Comparison of ENCODE assay signal across 24 cellular contexts in genomic region chr1:59428828-59429227, GRCh38.
A peak's percentile ranks its signal among the peaks of the same experiment; 100 is the strongest.
DNase-seq lines count a peak whose midpoint lies in the region; ATAC-seq and TF ChIP-seq lines count a peak whose summit lies in the region.
"Had no signal": no experiment of that assay in that cellular context is flagged by ENCODE, and none has a peak within 500 bp of the region (broad histone marks: within the 10 kb centered on the region; RNA-seq: fewer than 3 reads in every experiment).

No MANE protein-coding gene starts in this region.

- no peaks in the 10 kb centered on the region for H3K27me3 ChIP-seq in SJCRH30
- no peaks in the 10 kb centered on the region for H3K27me3 ChIP-seq in hepatocyte
- H3K27me3 ChIP-seq in transverse colon, result no peaks in the 10 kb centered on the region
- H3K27me3 ChIP-seq in osteoblast (ENCODE audit: insufficient read depth, low read length), result no peaks in the 10 kb centered on the region
- H3K27me3 ChIP-seq: BLaER1 had no signal

- ATAC-seq in HG03354 (IDR thresholded peaks at IDR 0.05; ENCODE audit: poor library complexity, severe bottlenecking, unreplicated experiment), result no peak
- ATAC-seq: Panc1, SK-N-SH treated with all-trans-retinoic acid at 6 μM for 48 hours had no signal

- H4K20me1 ChIP-seq in hepatocyte (ENCODE audit: insufficient read depth, poor library complexity, severe bottlenecking), result no peaks in the 10 kb centered on the region
- H4K20me1 ChIP-seq in osteoblast (ENCODE audit: insufficient read depth, low read length), result no peaks in the 10 kb centered on the region
- H4K20me1 ChIP-seq: BLaER1 had no signal

- no peaks in the 10 kb centered on the region for H3K9me3 ChIP-seq in SJCRH30 (replicated peaks)
- no peaks in the 10 kb centered on the region for H3K9me3 ChIP-seq in hepatocyte (ENCODE audit: low read depth)
- H3K9me3 ChIP-seq in transverse colon, result no peaks in the 10 kb centered on the region
- no peaks in the 10 kb centered on the region for H3K9me3 ChIP-seq in osteoblast (ENCODE audit: low read depth, low read length)
- H3K9me3 ChIP-seq: BLaER1, Caco-2 had no signal

- no peaks in the 10 kb centered on the region for H3K36me3 ChIP-seq in SJCRH30
- no peaks in the 10 kb centered on the region for H3K36me3 ChIP-seq in hepatocyte (replicated peaks; ENCODE audit: insufficient read depth, low read depth)
- H3K36me3 ChIP-seq in transverse colon, result no peaks in the 10 kb centered on the region
- no peaks in the 10 kb centered on the region for H3K36me3 ChIP-seq in osteoblast (ENCODE audit: insufficient read depth, low read length)
- H3K36me3 ChIP-seq: BLaER1 had no signal

- no peaks in the 10 kb centered on the region for H3K9me3 Mint-ChIP-seq in neural crest cell
- H3K9me3 Mint-ChIP-seq: CD4-positive, alpha-beta memory T cell had no signal

- no peak overlapping the region for H3K4me3 Mint-ChIP-seq in neural crest cell
- H3K4me3 Mint-ChIP-seq: CD4-positive, alpha-beta memory T cell had no signal

- no peak for TF ChIP-seq EP300 in transverse colon (IDR thresholded peaks at IDR 0.05; ENCODE audit: low read depth)

- intact Hi-C loops in transverse colon (cut with DNase I; ENCODE audit: low total_unique reads), result no loop called here

- no peak overlapping the region for H2AFZ ChIP-seq in hepatocyte
- no peak overlapping the region for H2AFZ ChIP-seq in osteoblast (ENCODE audit: low read length)

- H3K9me2 ChIP-seq in hepatocyte (replicated peaks; ENCODE audit: insufficient read depth), result no peaks in the 10 kb centered on the region

- H3K79me2 ChIP-seq in hepatocyte (no peaks in the 10 kb centered on the region), osteoblast (ENCODE audit: insufficient read depth, low read length) (no peaks in the 10 kb centered on the region)

- peak overlapping the region; percentile 57 for H3K27ac Mint-ChIP-seq in neural crest cell (ENCODE audit: unreplicated experiment)
- H3K27ac Mint-ChIP-seq: CD4-positive, alpha-beta memory T cell had no signal

- H3K36me3 Mint-ChIP-seq in neural crest cell (ENCODE audit: low read depth), result no peaks in the 10 kb centered on the region
- H3K36me3 Mint-ChIP-seq: CD4-positive, alpha-beta memory T cell had no signal

- no peaks in the 10 kb centered on the region for H3K27me3 Mint-ChIP-seq in neural crest cell (ENCODE audit: low read depth)
- H3K27me3 Mint-ChIP-seq: CD4-positive, alpha-beta memory T cell had no signal

- no peak for TF ChIP-seq CTCF in hepatocyte (IDR thresholded peaks at IDR 0.05; ENCODE audit: poor library complexity)
- no peak for TF ChIP-seq CTCF in neural crest cell (conservative IDR thresholded peaks at IDR 0.05)
- no peak for TF ChIP-seq CTCF in transverse colon (IDR thresholded peaks at IDR 0.05)
- TF ChIP-seq CTCF in osteoblast (IDR thresholded peaks at IDR 0.05; ENCODE audit: extremely low read depth, low read depth, low read length), result no peak

- no peak overlapping the region for H3K4me2 ChIP-seq in hepatocyte
- no peak overlapping the region for H3K4me2 ChIP-seq in osteoblast (ENCODE audit: insufficient read depth, low read length)
- H3K4me2 ChIP-seq: BLaER1 had no signal

- DNase-seq in SJCRH30 (no peak), hepatocyte (ENCODE audit: low spot score) (no peak), neural crest cell (ENCODE audit: low read depth, low spot score) (no peak), transverse colon (peak; percentile 45), osteoblast (ENCODE audit: insufficient read length, low spot score, missing footprints) (no peak)
- no peak for DNase-seq in stimulated activated CD4-positive, alpha-beta T cell treated with anti-CD3 and anti-CD28 coated beads, Interleukin-1b, Interleukin-23, amount 100 ng/mL, for 48 hours
- DNase-seq: ACHN; Caco-2; CD4-positive, alpha-beta memory T cell; DMS153; GDM1; Karpas-422; MV-4-11; NCI-H1694 treated with DMSO at 0.1 percent for 48 hours; NCI-H2081 treated with DMSO at 0.1 percent for 48 hours; NCI-H2171 treated with DMSO at 0.1 percent for 48 hours; NCI-H446 treated with DMSO at 0.1 percent for 48 hours; NCI-H774; NK-92 treated with Interleukin-12 subunit alpha and Interleukin-12 subunit beta, amount 100 ng/mL, for 24 hours; SIG-M5 had no signal

- no peak for TF ChIP-seq POLR2A in transverse colon (IDR thresholded peaks at IDR 0.05)

- no peaks in the 10 kb centered on the region for H3K4me1 Mint-ChIP-seq in neural crest cell

- in situ Hi-C loops in transverse colon (cut with MboI; ENCODE audit: low pct_ligation_motif_present in 1 of 4, low pct_unique_long_range_greater_than_20kb in 1 of 4, low sequenced_read_pairs in 3 of 4), result no loop called here

- H3K4me1 ChIP-seq in SJCRH30 (peaks cover 85% of the 10 kb centered on the region), hepatocyte (ENCODE audit: insufficient read depth) (peaks cover 11% of the 10 kb centered on the region), transverse colon (peaks cover 0 to 18% (median 2%) of the 10 kb centered on the region in 4 donors), osteoblast (ENCODE audit: insufficient read depth, low read length) (peaks cover 3% of the 10 kb centered on the region)
- H3K4me1 ChIP-seq: BLaER1 had no signal

- 83% methylated on average over 6 of the region's 6 CpGs for WGBS in hepatocyte (ENCODE audit: low lambda C conversion rate, missing lambda C conversion rate)
- WGBS in transverse colon (ENCODE audit: low coverage in 1 of 2), 2 donors, result 71 to 80% methylated on average over 2 to 6 of the region's 6 CpGs

- H3K4me3 ChIP-seq in SJCRH30 (no peak overlapping the region), hepatocyte (no peak overlapping the region), transverse colon (no peak overlapping the region), osteoblast (ENCODE audit: insufficient read depth, low read length) (no peak overlapping the region)
- H3K4me3 ChIP-seq: BLaER1 had no signal

- H3K27ac ChIP-seq in SJCRH30 (peak overlapping the region; percentile 96), hepatocyte (peak overlapping the region; percentile 72), transverse colon (peak overlapping the region in 1 of 4 donors; percentile 43), osteoblast (ENCODE audit: low read depth, low read length) (no peak overlapping the region)
- H3K27ac ChIP-seq: BLaER1 had no signal
